In genomic region chr17:45263477-45263860, GRCh38 we compare ENCODE assay signal across 19 cellular contexts. TPM values are rescaled to one million over a fixed set of nuclear protein-coding genes. Genes with fewer than 3 reads are reported as not detected.
DNase-seq lines count a peak whose midpoint lies in the region; ATAC-seq, FAIRE-seq and TF ChIP-seq lines count a peak whose summit lies in the region.
"Had no signal": no experiment of that assay in that cellular context is flagged by ENCODE, and none has a peak within 500 bp of the region (broad histone marks: within the 10 kb centered on the region; RNA-seq: fewer than 3 reads in every experiment).

No MANE protein-coding gene starts in this region.

- TF ChIP-seq CTCF in A549 (IDR thresholded peaks at IDR 0.05) (no peak), H9 (conservative IDR thresholded peaks at IDR 0.05) (no peak)

- H3K4me2 ChIP-seq in A549 (no peak overlapping the region), H9 (ENCODE audit: insufficient read depth, insufficient read length, low read length) (no peak overlapping the region)

- H2BK12ac ChIP-seq in H9 (ENCODE audit: insufficient read length, low read depth, low read length), result no peak overlapping the region

- H3K27me3 ChIP-seq in H9 (ENCODE audit: insufficient read depth, low read length), result no peaks in the 10 kb centered on the region
- H3K27me3 ChIP-seq in naive thymus-derived CD4-positive, alpha-beta T cell (ENCODE audit: control insufficient read depth in 2 of 2, insufficient read depth in 2 of 2, low read length in 2 of 2), result no peaks in the 10 kb centered on the region
- H3K27me3 ChIP-seq: esophagus muscularis mucosa, neutrophil had no signal

- H3K4me3 ChIP-seq in A549, result no peak overlapping the region
- H3K4me3 ChIP-seq in naive thymus-derived CD4-positive, alpha-beta T cell (ENCODE audit: low read length), result no peak overlapping the region
- H3K4me3 ChIP-seq: esophagus muscularis mucosa, lower lobe of right lung had no signal

- DNase-seq in A549 (ENCODE audit: low read depth in 1 of 2, low spot score in 1 of 2), result no peak
- DNase-seq in H9, result peak; percentile 28
- no peak for DNase-seq in naive thymus-derived CD4-positive, alpha-beta T cell
- no peak for DNase-seq in A172 (ENCODE audit: low spot score)
- DNase-seq in RCC 7860 (ENCODE audit: low spot score), result no peak
- no peak for DNase-seq in NCI-H1694 treated with DMSO at 0.1 percent for 48 hours (lab: John Stamatoyannopoulos, UW)
- DNase-seq: amygdala, dermis blood vessel endothelial cell, hypothalamus, lower lobe of right lung, NCI-H1048, NCI-H2227 treated with DMSO at 0.1 percent for 48 hours, WERI-Rb-1 had no signal

- H3K36me3 ChIP-seq in naive thymus-derived CD4-positive, alpha-beta T cell (ENCODE audit: control insufficient read depth in 2 of 3, insufficient read depth in 3 of 3, low read length in 3 of 3), result peaks cover 0 to 57% (median 11%) of the 10 kb centered on the region in 3 experiments

- no peak overlapping the region for H3T11ph ChIP-seq in H9 (ENCODE audit: low read length)

- H3K9me3 Mint-ChIP-seq in H9, result no peaks in the 10 kb centered on the region
- no peaks in the 10 kb centered on the region for H3K9me3 Mint-ChIP-seq in dendritic cell treated with granulocyte-macrophage colony-stimulating factor and Interleukin-4, amounts not matched to agents 40 ng/mL and 50 ng/mL, for 4 days
- H3K9me3 Mint-ChIP-seq in naive thymus-derived CD4-positive, alpha-beta T cell, result no peaks in the 10 kb centered on the region

- intact Hi-C loops in dendritic cell treated with granulocyte-macrophage colony-stimulating factor and Interleukin-4, amounts not matched to agents 40 ng/mL and 50 ng/mL, for 4 days (cut with micrococcal nuclease), result no loop called here
- intact Hi-C loops in naive thymus-derived CD4-positive, alpha-beta T cell (cut with micrococcal nuclease), result loop anchor here (5.0 kb wide), 2 partner anchors 36 to 54 kb away; partner anchors contain the start of gene MAP3K14 (in 1 of the 2)

- H3K4me3 Mint-ChIP-seq in H9, result no peak overlapping the region
- no peak overlapping the region for H3K4me3 Mint-ChIP-seq in dendritic cell treated with granulocyte-macrophage colony-stimulating factor and Interleukin-4, amounts not matched to agents 40 ng/mL and 50 ng/mL, for 4 days
- peak overlapping the region in 4 of 10 donors; percentile 64 to 88 (median 77) for H3K4me3 Mint-ChIP-seq in naive thymus-derived CD4-positive, alpha-beta T cell

- H2BK5ac ChIP-seq in H9 (ENCODE audit: insufficient read length, low read length), result no peak overlapping the region

- CTCF ChIA-PET in A549 (lab: Yijun Ruan, JAX), result interaction anchor here (0.8 to 34.8 kb wide), 13 partner anchors 7 to 163 kb away, joined by 3 to 1120 read pairs (median 16); partner anchors contain the start of genes ACBD4 and FMNL1
- CTCF ChIA-PET in naive thymus-derived CD4-positive, alpha-beta T cell (lab: Charles Lee), result interaction anchor here (0.8 to 1.4 kb wide), 4 partner anchors 13 to 28 kb away, joined by 3 to 7 read pairs (median 4); no protein-coding TSS in a partner anchor

- POLR2A ChIA-PET in A549 (lab: Yijun Ruan, JAX), result no interaction called here
- POLR2A ChIA-PET in naive thymus-derived CD4-positive, alpha-beta T cell (lab: Charles Lee), result interaction anchor here (0.9 to 1.7 kb wide), 8 partner anchors 12 to 53 kb away, joined by 3 to 7 read pairs (median 4); partner anchors contain the start of gene MAP3K14

- H3K4me1 Mint-ChIP-seq in H9, result peaks cover 8 to 12% of the 10 kb centered on the region in 2 experiments
- H3K4me1 Mint-ChIP-seq in dendritic cell treated with granulocyte-macrophage colony-stimulating factor and Interleukin-4, amounts not matched to agents 40 ng/mL and 50 ng/mL, for 4 days (ENCODE audit: low read depth), result peaks cover 38% of the 10 kb centered on the region
- peaks cover 20 to 40% (median 29%) of the 10 kb centered on the region in 7 donors for H3K4me1 Mint-ChIP-seq in naive thymus-derived CD4-positive, alpha-beta T cell

- no peaks in the 10 kb centered on the region for H3K79me2 ChIP-seq in H9 (ENCODE audit: insufficient read depth, low read length)

- H3K9ac ChIP-seq in H9 (ENCODE audit: extremely low read depth, insufficient read length, low read length), result no peak overlapping the region

- H3K14ac ChIP-seq in H9 (ENCODE audit: insufficient read depth, low read length), result no peak overlapping the region

- H2BK120ac ChIP-seq in H9 (ENCODE audit: low read depth, low read length, poor library complexity, severe bottlenecking), result no peak overlapping the region

- no peak overlapping the region for H2AK5ac ChIP-seq in H9 (ENCODE audit: insufficient read length, low read length)

- peaks cover 2 to 27% (median 21%) of the 10 kb centered on the region in 3 experiments; a peak in 6 of 7 replicates for H3K36me3 Mint-ChIP-seq in H9 (ENCODE audit: insufficient read depth in 1 of 3, low read depth in 3 of 3)
- peaks cover 75% of the 10 kb centered on the region for H3K36me3 Mint-ChIP-seq in dendritic cell treated with granulocyte-macrophage colony-stimulating factor and Interleukin-4, amounts not matched to agents 40 ng/mL and 50 ng/mL, for 4 days (ENCODE audit: low read depth)
- peaks cover 0 to 17% (median 8%) of the 10 kb centered on the region in 5 donors for H3K36me3 Mint-ChIP-seq in naive thymus-derived CD4-positive, alpha-beta T cell

- H3K27ac ChIP-seq in A549 (peak overlapping the region in 1 of 2 experiments; percentile 54; a peak in 3 of 6 replicates), H9 (ENCODE audit: insufficient read length, low read depth, low read length) (no peak overlapping the region)
- peak overlapping the region; percentile 85 for H3K27ac ChIP-seq in naive thymus-derived CD4-positive, alpha-beta T cell (ENCODE audit: low read depth, low read length)
- H3K27ac ChIP-seq: lower lobe of right lung, neutrophil, WERI-Rb-1 had no signal

- H4K91ac ChIP-seq in H9 (ENCODE audit: insufficient read length, low read depth, low read length), result no peak overlapping the region

- H3K27me3 Mint-ChIP-seq in H9 (ENCODE audit: low read depth), result peaks cover 17% of the 10 kb centered on the region
- H3K27me3 Mint-ChIP-seq in dendritic cell treated with granulocyte-macrophage colony-stimulating factor and Interleukin-4, amounts not matched to agents 40 ng/mL and 50 ng/mL, for 4 days, result peaks cover 4% of the 10 kb centered on the region
- H3K27me3 Mint-ChIP-seq in naive thymus-derived CD4-positive, alpha-beta T cell, result no peaks in the 10 kb centered on the region

- H2AFZ ChIP-seq in H9 (ENCODE audit: low read length), result no peak overlapping the region

- no peaks in the 10 kb centered on the region for H3K79me1 ChIP-seq in H9 (ENCODE audit: insufficient read depth, low read depth, low read length, poor library complexity, severe bottlenecking)

- no peak overlapping the region for H4K5ac ChIP-seq in H9 (ENCODE audit: insufficient read length, low read depth, low read length)

- peaks cover 55% of the 10 kb centered on the region for H3K4me1 ChIP-seq in A549
- H3K4me1 ChIP-seq in H9 (ENCODE audit: insufficient read depth, low read length), result no peaks in the 10 kb centered on the region
- peaks cover 10 to 24% of the 10 kb centered on the region in 2 donors for H3K4me1 ChIP-seq in naive thymus-derived CD4-positive, alpha-beta T cell (ENCODE audit: control insufficient read depth in 2 of 2, insufficient read depth in 2 of 2, low read length in 2 of 2)

- TF ChIP-seq RAD21 in A549 (conservative IDR thresholded peaks at IDR 0.05 in 1 of 2, IDR thresholded peaks at IDR 0.05 in 1 of 2), result no peak

- H3K4ac ChIP-seq in H9 (ENCODE audit: low read depth, low read length), result no peak overlapping the region

- H3K23me2 ChIP-seq in H9 (ENCODE audit: insufficient read length, low read depth, low read length, poor library complexity, severe bottlenecking), result peaks cover 9% of the 10 kb centered on the region

- H4K20me1 ChIP-seq in H9 (ENCODE audit: control insufficient read depth, insufficient read depth, insufficient read length), result no peaks in the 10 kb centered on the region

- FAIRE-seq in A549 (lab: Jason Lieb, UNC) (no peak), RCC 7860 (lab: Jason Lieb, UNC) (no peak)

- no peak overlapping the region for H2BK15ac ChIP-seq in H9 (ENCODE audit: low read depth, low read length)

- H2BK20ac ChIP-seq in H9 (ENCODE audit: low read depth, low read length, poor library complexity, severe bottlenecking), result no peak overlapping the region

- H3K27ac Mint-ChIP-seq in H9, result no peak overlapping the region
- peak overlapping the region; percentile 71 for H3K27ac Mint-ChIP-seq in dendritic cell treated with granulocyte-macrophage colony-stimulating factor and Interleukin-4, amounts not matched to agents 40 ng/mL and 50 ng/mL, for 4 days
- H3K27ac Mint-ChIP-seq in naive thymus-derived CD4-positive, alpha-beta T cell, result peak overlapping the region in 6 of 9 donors; percentile 32 to 86 (median 72)

- no peak overlapping the region for H3K18ac ChIP-seq in H9 (ENCODE audit: insufficient read length, low read depth, low read length)

- 68% methylated on average over 7 of the region's 7 CpGs for WGBS in A549 (ENCODE audit: missing lambda C conversion rate)
- no CpG with 5 or more reads among the region's 7 CpGs for WGBS in H9 (ENCODE audit: extremely low coverage, insufficient read length, low lambda C conversion rate)

- no peak for TF ChIP-seq EP300 in A549 (IDR thresholded peaks at IDR 0.05)

- TF ChIP-seq POLR2A in A549 (IDR thresholded peaks at IDR 0.05; ENCODE audit: low read length), result no peak

- no peak overlapping the region for H4K8ac ChIP-seq in H9 (replicated peaks; ENCODE audit: insufficient read length, low read depth, low read length)

- no peak overlapping the region for H3K23ac ChIP-seq in H9 (ENCODE audit: insufficient read length, low read depth, low read length)

- ATAC-seq in A549 (peak; percentile 13 to 28; a peak in 5 of 6 replicates), GM21515 (IDR thresholded peaks at IDR 0.05; ENCODE audit: unreplicated experiment) (no peak)
- ATAC-seq in naive thymus-derived CD4-positive, alpha-beta T cell, result no peak
- ATAC-seq: SK-N-SH treated with all-trans-retinoic acid at 6 μM for 48 hours had no signal

- H3K56ac ChIP-seq in H9 (ENCODE audit: insufficient read length, low read depth, low read length), result no peak overlapping the region

- H3K9me3 ChIP-seq in A549, result no peaks in the 10 kb centered on the region
- no peaks in the 10 kb centered on the region for H3K9me3 ChIP-seq in H9 (ENCODE audit: control insufficient read depth, low read depth, low read length)
- H3K9me3 ChIP-seq in naive thymus-derived CD4-positive, alpha-beta T cell (ENCODE audit: control insufficient read depth in 2 of 3, low read length in 3 of 3), result no peaks in the 10 kb centered on the region
- H3K9me3 ChIP-seq: esophagus muscularis mucosa, lower lobe of right lung, neutrophil had no signal

RNA-seq across cellular contexts. Expression of gene SPATA32, which starts 1.6 kb away (rescaled TPM):
- polyA plus RNA-seq in A549 (2011; rRNA removed) (0.05 and 0.08 TPM in 2 replicates), A549 (2017; fragmentation: RNase III; extraction: RNeasy Plus Mini Kit Qiagen cat#74134 plus additional on column Dnase treatment) (0.09 to 0.25 TPM (median 0.21 TPM) in 3 replicates)
- 0.09 and 0.16 TPM in 2 replicates for polyA plus RNA-seq in A549 (2012; cell fraction: cytosol; rRNA removed)
- 0.40 and 0.54 TPM in 2 replicates for polyA plus RNA-seq in A549 (2012; cell fraction: nucleus; rRNA removed)
- not detected in 2 replicates for polyA minus RNA-seq in A549 (2011; rRNA and poly(A)+ RNA removed)
- total RNA-seq in H9 (2021), result 0.42 and 0.81 TPM in 2 replicates
- 1 to 10 TPM in 1 of 5 experiments, under 1 TPM in 3, not detected in 1; 0.12 to 1.1 (median 0.58) TPM for total RNA-seq in naive thymus-derived CD4-positive, alpha-beta T cell
- polyA plus RNA-seq in naive thymus-derived CD4-positive, alpha-beta T cell, result under 1 TPM; 0.31 to 0.59 TPM
- not detected in 2 replicates for total RNA-seq in A172 (2014; rRNA removed; shearing (Covaris generic))
- total RNA-seq: dermis blood vessel endothelial cell, esophagus muscularis mucosa, HT-29, lower lobe of right lung had no signal

RNA-seq across cellular contexts. Expression of gene FMNL1, which starts 41.8 kb away (rescaled TPM):
- polyA plus RNA-seq in A549 (2011; rRNA removed) (8.6 and 17.5 TPM in 2 replicates), A549 (2017; fragmentation: RNase III; extraction: RNeasy Plus Mini Kit Qiagen cat#74134 plus additional on column Dnase treatment) (43.9 to 47.9 TPM (median 44.0 TPM) in 3 replicates)
- 40.3 and 42.8 TPM in 2 replicates for polyA plus RNA-seq in A549 (2012; cell fraction: cytosol; rRNA removed)
- polyA plus RNA-seq in A549 (2012; cell fraction: nucleus; rRNA removed), result 91.1 and 105 TPM in 2 replicates
- polyA minus RNA-seq in A549 (2011; rRNA and poly(A)+ RNA removed), result 29.7 and 46.8 TPM in 2 replicates
- total RNA-seq in H9 (2021), result 6.3 and 6.9 TPM in 2 replicates
- total RNA-seq in naive thymus-derived CD4-positive, alpha-beta T cell, result 100 to 1,000 TPM; 324 to 595 (median 396) TPM
- polyA plus RNA-seq in naive thymus-derived CD4-positive, alpha-beta T cell, result 10 to 100 TPM; 19.0 to 36.4 TPM
- 36.3 and 44.8 TPM in 2 replicates for total RNA-seq in A172 (2014; rRNA removed; shearing (Covaris generic))

RNA-seq across cellular contexts. Expression of gene MAP3K14, which starts 53.4 kb away (rescaled TPM):
- polyA plus RNA-seq in A549 (2011; rRNA removed) (9.1 and 10.9 TPM in 2 replicates), A549 (2017; fragmentation: RNase III; extraction: RNeasy Plus Mini Kit Qiagen cat#74134 plus additional on column Dnase treatment) (30.7 to 53.6 TPM (median 34.5 TPM) in 3 replicates)
- 39.9 and 49.0 TPM in 2 replicates for polyA plus RNA-seq in A549 (2012; cell fraction: cytosol; rRNA removed)
- 142 and 168 TPM in 2 replicates for polyA plus RNA-seq in A549 (2012; cell fraction: nucleus; rRNA removed)
- 12.0 and 13.0 TPM in 2 replicates for polyA minus RNA-seq in A549 (2011; rRNA and poly(A)+ RNA removed)
- 7.6 and 7.8 TPM in 2 replicates for total RNA-seq in H9 (2021)
- 10 to 100 TPM; 31.3 to 39.8 (median 34.1) TPM for total RNA-seq in naive thymus-derived CD4-positive, alpha-beta T cell
- 10 to 100 TPM in 1 of 2 donors, 1 to 10 TPM in 1; 2.4 to 10.6 TPM for polyA plus RNA-seq in naive thymus-derived CD4-positive, alpha-beta T cell
- total RNA-seq in A172 (2014; rRNA removed; shearing (Covaris generic)), result 24.8 and 35.5 TPM in 2 replicates

Comparison
In these comparisons a context has a peak if more than half of its experiments do, and no peak if none do; other contexts are left out.
1. ATAC-seq: peak in A549 (2 of 2); none in naive thymus-derived CD4-positive, alpha-beta T cell (single experiment) and GM21515 (single experiment).
2. H3K27ac Mint-ChIP-seq: peak in dendritic cell treated with granulocyte-macrophage colony-stimulating factor and Interleukin-4, amounts not matched to agents 40 ng/mL and 50 ng/mL, for 4 days (single experiment) and naive thymus-derived CD4-positive, alpha-beta T cell (6 of 9); none in H9 (0 of 3).